ENCODE assay signal across 1 cellular context in genomic region chr17:8532021-8532420, GRCh38.
TF ChIP-seq lines count a peak whose summit lies in the region.

No MANE protein-coding gene starts in this region.

TF ChIP-seq in IMR-90, 13 proteins besides CTCF, POLR2A, EP300 and RAD21 (continued from another document):
- TF ChIP-seq USF2 (IDR thresholded peaks at IDR 0.05; ENCODE audit: low read depth, low read length) (no peak), FOS (IDR thresholded peaks at IDR 0.05; ENCODE audit: low read depth, low read length) (no peak), ELK1 (IDR thresholded peaks at IDR 0.05; ENCODE audit: borderline replicate concordance, low read depth, low read length) (no peak), MXI1 (IDR thresholded peaks at IDR 0.05; ENCODE audit: borderline replicate concordance, low read depth, low read length) (no peak), MAZ (IDR thresholded peaks at IDR 0.05; ENCODE audit: borderline replicate concordance, low read depth, low read length) (no peak), RCOR1 (IDR thresholded peaks at IDR 0.05; ENCODE audit: insufficient replicate concordance, low read length) (no peak), CHD1 (IDR thresholded peaks at IDR 0.05; ENCODE audit: low read depth, low read length) (no peak)
